ENCODE assay signal across 1 cellular context in genomic region chr2:201975434-201975833, GRCh38.
TF ChIP-seq lines count a peak whose summit lies in the region.

No MANE protein-coding gene starts in this region.

TF ChIP-seq in HepG2, 621 proteins besides CTCF, POLR2A, EP300 and RAD21 (continued from another document and continues in another):
- TF ChIP-seq ZNF337 (CRISPR knock-in tag; IDR thresholded peaks at IDR 0.05; ENCODE audit: borderline replicate concordance, low read depth) (no peak), ARID4A (CRISPR knock-in tag; IDR thresholded peaks at IDR 0.05; ENCODE audit: borderline replicate concordance) (no peak), KLF9 (CRISPR knock-in tag; IDR thresholded peaks at IDR 0.05; ENCODE audit: low read depth) (no peak), FOXM1 (CRISPR knock-in tag; IDR thresholded peaks at IDR 0.05) (no peak), SKIL (CRISPR knock-in tag; IDR thresholded peaks at IDR 0.05; ENCODE audit: borderline replicate concordance) (no peak), EHMT2 (IDR thresholded peaks at IDR 0.05; ENCODE audit: borderline replicate concordance, low read depth, low read length) (0 out of 2 replicates have a peak, but pooled peaks have one; percentile 26), CSRNP1 (CRISPR knock-in tag; IDR thresholded peaks at IDR 0.05) (no peak), NR2F1 (CRISPR knock-in tag; IDR thresholded peaks at IDR 0.05) (peak in 1 of 2 experiments; percentile 55; a peak in 1 of 4 replicates), ZNF687 (CRISPR knock-in tag; IDR thresholded peaks at IDR 0.05) (no peak), ZNF281 (CRISPR knock-in tag; IDR thresholded peaks at IDR 0.05; ENCODE audit: borderline replicate concordance) (peak; percentile 54; the same call in 1 of the 2 replicates), ARNT2 (CRISPR knock-in tag; IDR thresholded peaks at IDR 0.05; ENCODE audit: low read depth) (no peak), ZBTB7B (CRISPR knock-in tag; IDR thresholded peaks at IDR 0.05) (0 out of 2 replicates have a peak, but pooled peaks have one; percentile 25), PATZ1 (CRISPR knock-in tag; IDR thresholded peaks at IDR 0.05) (peak; percentile 78), NCOR1 (IDR thresholded peaks at IDR 0.05; ENCODE audit: borderline replicate concordance, low read length) (peak; percentile 71; the same call in 1 of the 2 replicates), BCL3 (CRISPR knock-in tag; IDR thresholded peaks at IDR 0.05) (no peak), KDM3A (CRISPR knock-in tag; IDR thresholded peaks at IDR 0.05; ENCODE audit: low read depth) (no peak), ZBTB42 (CRISPR knock-in tag; IDR thresholded peaks at IDR 0.05) (no peak), ELK4 (CRISPR knock-in tag; IDR thresholded peaks at IDR 0.05; ENCODE audit: borderline replicate concordance) (no peak), DRAP1 (CRISPR knock-in tag; IDR thresholded peaks at IDR 0.05) (no peak), SALL1 (CRISPR knock-in tag; IDR thresholded peaks at IDR 0.05) (0 out of 2 replicates have a peak, but pooled peaks have one; percentile 14), NFATC3 (CRISPR knock-in tag; IDR thresholded peaks at IDR 0.05) (no peak), U2AF1 (optimal IDR thresholded peaks at IDR 0.05; ENCODE audit: low read depth, low read length) (no peak), ZNF331 (CRISPR knock-in tag; IDR thresholded peaks at IDR 0.05) (no peak), ZKSCAN1 (IDR thresholded peaks at IDR 0.05; ENCODE audit: low read length) (peak; percentile 93), GABPA (IDR thresholded peaks at IDR 0.05; ENCODE audit: low read depth, low read length) (no peak), GABPA (CRISPR knock-in tag; IDR thresholded peaks at IDR 0.05; ENCODE audit: low read depth) (no peak), THAP9 (CRISPR knock-in tag; IDR thresholded peaks at IDR 0.05; ENCODE audit: borderline replicate concordance) (no peak), ZNF598 (CRISPR knock-in tag; IDR thresholded peaks at IDR 0.05; ENCODE audit: borderline replicate concordance) (no peak), ELF1 (CRISPR knock-in tag; IDR thresholded peaks at IDR 0.05) (no peak), THYN1 (CRISPR knock-in tag; IDR thresholded peaks at IDR 0.05; ENCODE audit: borderline replicate concordance, low read depth) (no peak), ZNF576 (CRISPR knock-in tag; IDR thresholded peaks at IDR 0.05) (no peak)
